Comparison of ENCODE assay signal across 8 cellular contexts in the genomic region with DNA sequence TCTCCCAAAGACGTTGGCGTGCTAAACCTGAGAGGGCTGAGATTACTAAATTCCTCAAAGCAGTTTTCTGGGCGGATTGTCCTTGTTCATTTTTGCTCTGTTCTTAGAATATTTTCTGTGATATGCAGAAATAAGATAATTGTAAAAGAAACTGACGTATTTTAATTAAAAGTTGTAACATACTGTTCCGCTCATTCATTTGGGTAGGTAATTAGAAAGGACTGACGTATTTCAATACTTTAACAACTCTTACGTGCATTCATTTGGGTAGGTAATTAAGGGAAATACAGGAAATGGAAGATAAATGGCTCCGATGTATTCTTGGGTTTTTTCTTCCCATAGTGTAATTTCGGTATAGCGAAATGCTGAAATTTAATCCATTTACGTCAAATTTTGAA. TPM values are rescaled to one million over a fixed set of nuclear protein-coding genes. Genes with fewer than 3 reads are reported as not detected.
A peak's percentile ranks its signal among the peaks of the same experiment; 100 is the strongest.
DNase-seq lines count a peak whose midpoint lies in the region; ATAC-seq, FAIRE-seq and TF ChIP-seq lines count a peak whose summit lies in the region.

No MANE protein-coding gene starts in this region.

- CTCF ChIA-PET in Caco-2 (lab: Charles Lee), result no interaction called here

- ATAC-seq in pancreas (no peak), GM21381 (IDR thresholded peaks at IDR 0.05; ENCODE audit: unreplicated experiment) (no peak), HG02571 (IDR thresholded peaks at IDR 0.05; ENCODE audit: unreplicated experiment) (no peak)

- H3K27ac Mint-ChIP-seq in Caco-2 (ENCODE audit: unreplicated experiment), result no peak overlapping the region

- TF ChIP-seq POLR2A in Peyer's patch (IDR thresholded peaks at IDR 0.05), result no peak

- peak overlapping the region; percentile 98 to 99 (median 98) for H3K27ac ChIP-seq in Peyer's patch
- H3K27ac ChIP-seq in pancreas, result peak overlapping the region in 3 of 4 donors; percentile 98 to 99 (median 98)

- H3K9me3 Mint-ChIP-seq in Caco-2 (ENCODE audit: unreplicated experiment), result no peaks in the 10 kb centered on the region

- DNase-seq in Caco-2 (no peak), Peyer's patch (no peak), epithelial cell of proximal tubule (ENCODE audit: low read depth) (no peak), pancreas (no peak), RKO (ENCODE audit: low spot score) (no peak)
- no peak for DNase-seq in activated CD4-positive, alpha-beta T cell treated with anti-CD3 and anti-CD28 coated beads for 1 hour

- TF ChIP-seq CTCF in Caco-2 (IDR thresholded peaks at IDR 0.05; ENCODE audit: insufficient read depth in 1 of 2, low read depth in 1 of 2, low read length in 1 of 2, severe bottlenecking in 1 of 2, unreplicated experiment in 1 of 2) (no peak), Peyer's patch (IDR thresholded peaks at IDR 0.05) (no peak), epithelial cell of proximal tubule (conservative IDR thresholded peaks at IDR 0.05; ENCODE audit: low read depth, low read length) (no peak), pancreas (IDR thresholded peaks at IDR 0.05) (no peak)

- BruUV-seq in Caco-2 (replicated peaks; lab: Mats Ljungman, UMichigan), result TSS peak; percentile 51

- H3K36me3 Mint-ChIP-seq in Caco-2 (ENCODE audit: insufficient read depth, unreplicated experiment), result no peaks in the 10 kb centered on the region

- no peaks in the 10 kb centered on the region for H3K27me3 Mint-ChIP-seq in Caco-2 (ENCODE audit: insufficient read depth, unreplicated experiment)

- H3K4me3 ChIP-seq in Caco-2 (ENCODE audit: low read depth, low read length) (peak overlapping the region; percentile 50), Peyer's patch (peak overlapping the region; percentile 77 to 91 (median 85)), epithelial cell of proximal tubule (ENCODE audit: low read depth, low read length) (peak overlapping the region; percentile 74), pancreas (peak overlapping the region; percentile 62 to 95 (median 83))

- WGBS in pancreas, 2 donors, result 7 to 10% methylated on average over 11 of the region's 11 CpGs

- H3K9me3 ChIP-seq in Caco-2 (no peaks in the 10 kb centered on the region), Peyer's patch (no peaks in the 10 kb centered on the region), pancreas (no peaks in the 10 kb centered on the region)

- H3K36me3 ChIP-seq in Caco-2 (ENCODE audit: control insufficient read depth, insufficient read depth, low read length) (no peaks in the 10 kb centered on the region), Peyer's patch (no peaks in the 10 kb centered on the region), pancreas (no peaks in the 10 kb centered on the region)

- H3K4me3 Mint-ChIP-seq in Caco-2 (ENCODE audit: unreplicated experiment), result peak overlapping the region; percentile 79

- FAIRE-seq in pancreas (lab: Jason Lieb, UNC), result no peak

- no peaks in the 10 kb centered on the region for H3K27me3 ChIP-seq in Caco-2 (replicated peaks; ENCODE audit: control insufficient read depth, insufficient read depth, low read length)
- H3K27me3 ChIP-seq in Peyer's patch, result no peaks in the 10 kb centered on the region
- H3K27me3 ChIP-seq in pancreas, result no peaks in the 10 kb centered on the region

- H3K4me1 Mint-ChIP-seq in Caco-2 (ENCODE audit: low read depth, unreplicated experiment), result no peaks in the 10 kb centered on the region

- POLR2A ChIA-PET in Caco-2 (lab: Charles Lee), result no interaction called here

- intact Hi-C loops in Caco-2 (cut with micrococcal nuclease; ENCODE audit: unreplicated experiment), result no loop called here
- intact Hi-C loops in pancreas (cut with DNase I), result no loop called here

- H3K4me1 ChIP-seq in Caco-2, result no peaks in the 10 kb centered on the region
- peaks cover 0 to 28% (median 7%) of the 10 kb centered on the region in 4 donors for H3K4me1 ChIP-seq in Peyer's patch
- peaks cover 1 to 42% (median 38%) of the 10 kb centered on the region in 3 donors for H3K4me1 ChIP-seq in pancreas

RNA-seq across cellular contexts. Expression of a gene that starts 1.1 kb away (rescaled TPM):
- total RNA-seq in Caco-2 (2022), result 6.5 and 7.0 TPM in 2 replicates
- 10 to 100 TPM; 21.6 to 44.6 (median 32.9) TPM for total RNA-seq in Peyer's patch
- 21.0 and 31.0 TPM in 2 replicates for total RNA-seq in epithelial cell of proximal tubule
- total RNA-seq in pancreas, result 10 to 100 TPM in 5 of 6 donors, 1 to 10 TPM in 1; 10.0 to 29.0 (median 13.5) TPM
- polyA plus RNA-seq in pancreas, result 10 to 100 TPM; 12.3 to 12.7 TPM

RNA-seq across cellular contexts. Expression of a gene that starts 1.4 kb away (rescaled TPM):
- 0.67 and 1.1 TPM in 2 replicates for total RNA-seq in Caco-2 (2022)
- total RNA-seq in Peyer's patch, result 10 to 100 TPM; 14.9 to 36.8 (median 26.5) TPM
- total RNA-seq in epithelial cell of proximal tubule, result 10.0 and 17.0 TPM in 2 replicates
- total RNA-seq in pancreas, result 10 to 100 TPM; 16.8 to 29.8 (median 24.6) TPM
- 10 to 100 TPM; 58.7 to 76.1 TPM for polyA plus RNA-seq in pancreas
